Comparison of ENCODE assay signal across 23 cellular contexts in the genomic region with DNA sequence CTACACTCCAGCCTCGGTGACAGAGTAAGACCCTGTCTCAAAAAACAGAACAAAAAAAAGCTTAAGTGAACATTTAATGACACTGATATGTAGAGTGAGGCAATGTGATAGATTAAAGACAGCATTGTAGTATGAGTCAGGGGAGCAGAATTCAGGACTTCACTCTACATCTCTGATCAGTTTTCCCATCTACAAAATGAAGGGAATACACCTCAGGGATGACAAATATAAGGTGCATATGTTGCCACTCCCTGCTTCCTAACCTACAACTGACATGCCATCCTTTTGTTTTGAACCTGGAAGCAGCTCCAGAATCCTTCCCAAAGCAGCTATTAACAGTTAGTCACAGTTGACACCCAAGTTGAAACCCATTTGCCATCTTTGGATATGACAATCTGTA.
"Had no signal": no experiment of that assay in that cellular context is flagged by ENCODE, and none has a peak within 500 bp of the region (broad histone marks: within the 10 kb centered on the region; RNA-seq: fewer than 3 reads in every experiment).

No MANE protein-coding gene starts in this region.

- H3K27me3 ChIP-seq: brain microvascular endothelial cell, Peyer's patch had no signal

- DNase-seq: activated B cell treated with CpG ODN at 0.5 μM for 24 hours; activated CD4-positive, alpha-beta memory T cell treated with anti-CD3 and anti-CD28 coated beads for 36 hours; activated CD4-positive, alpha-beta T cell treated with anti-CD3 and anti-CD28 coated beads, Interleukin-2, amount 10 ng/mL, durations not matched to agents 7 days and 5 days; activated CD8-positive, alpha-beta memory T cell treated with anti-CD3 and anti-CD28 coated beads for 24 hours; activated effector memory CD4-positive, alpha-beta T cell treated with anti-CD3 and anti-CD28 coated beads, Interleukin-2, amount 50 U/mL, for 16 hours; activated naive CD4-positive, alpha-beta T cell treated with Interleukin-2 at 50 U/mL for 16 hours; activated T-cell treated with anti-CD3 and anti-CD28 coated beads, Interleukin-2, amount 50 U/mL, for 4 hours; brain microvascular endothelial cell; caudate nucleus; Kasumi-1; KBM-7; NCI-H1048; NCI-H2029; NCI-H2107; NCI-H226; NCI-H510A; NCI-H526 treated with DMSO at 0.1 percent for 48 hours; NK-92 treated with Interleukin-12 subunit alpha and Interleukin-12 subunit beta, amount 100 ng/mL, for 24 hours; OCI-M1; Peyer's patch; SHP77 treated with DMSO at 0.1 percent for 48 hours had no signal

- H3K36me3 ChIP-seq: brain microvascular endothelial cell, Peyer's patch had no signal

- H3K27ac ChIP-seq: brain microvascular endothelial cell, Peyer's patch, RWPE1 had no signal

- H3K9me3 ChIP-seq: Peyer's patch had no signal

- ATAC-seq: activated naive CD4-positive, alpha-beta T cell treated with anti-CD3 and anti-CD28 coated beads, Interleukin-2, amount 50 U/mL, for 72 hours; activated T-cell treated with anti-CD3 and anti-CD28 coated beads, Interleukin-2, amount 50 U/mL, for 4 hours had no signal

- H3K4me3 ChIP-seq: Peyer's patch had no signal
